Comparison of ENCODE assay signal across 26 cellular contexts in genomic region chr4:41665808-41666207, GRCh38.
"Had no signal": no experiment of that assay in that cellular context is flagged by ENCODE, and none has a peak within 500 bp of the region (broad histone marks: within the 10 kb centered on the region; RNA-seq: fewer than 3 reads in every experiment).

No MANE protein-coding gene starts in this region.

- H3K4me3 ChIP-seq: esophagus squamous epithelium, gastroesophageal sphincter, heart right ventricle had no signal

- ATAC-seq: activated CD4-positive, alpha-beta T cell treated with anti-CD3 and anti-CD28 coated beads for 36 hours; activated T-cell treated with anti-CD3 and anti-CD28 coated beads, Interleukin-2, amount 50 U/mL, for 72 hours; effector memory CD8-positive, alpha-beta T cell; gastroesophageal sphincter; heart right ventricle had no signal

- H3K4me1 ChIP-seq: esophagus squamous epithelium had no signal

- H3K9me3 ChIP-seq: esophagus squamous epithelium, gastroesophageal sphincter, heart right ventricle had no signal

- H3K36me3 ChIP-seq: brain microvascular endothelial cell had no signal

- DNase-seq: activated CD4-positive, alpha-beta memory T cell treated with anti-CD3 and anti-CD28 coated beads, Interleukin-2, amount 10 ng/mL, durations not matched to agents 7 days and 5 days; activated CD4-positive, alpha-beta T cell treated with anti-CD3 and anti-CD28 coated beads for 36 hours; activated CD4-positive, alpha-beta T cell treated with anti-CD3 and anti-CD28 coated beads, Interleukin-2, amount 10 ng/mL, durations not matched to agents 7 days and 5 days; activated CD4-positive, alpha-beta T cell treated with anti-CD3 and anti-CD28 coated beads, Interleukin-2, amount 50 U/mL, for 4 hours; activated CD4-positive, CD25-positive, alpha-beta regulatory T cell; activated CD4-positive, CD25-positive, alpha-beta regulatory T cell treated with anti-CD3 and anti-CD28 coated beads, Interleukin-2, amount 50 U/mL, for 72 hours; activated CD8-positive, alpha-beta memory T cell treated with anti-CD3 and anti-CD28 coated beads, Interleukin-2, amount 50 U/mL, for 48 hours; activated gamma-delta T cell; activated naive CD4-positive, alpha-beta T cell; activated naive CD4-positive, alpha-beta T cell treated with anti-CD3 and anti-CD28 coated beads, Interleukin-2, amount 50 U/mL, for 16 hours; activated T-cell treated with anti-CD3 and anti-CD28 coated beads for 4 hours; activated T-cell treated with anti-CD3 and anti-CD28 coated beads, Interleukin-2, amount 50 U/mL, for 24 hours; activated T-cell treated with anti-CD3 and anti-CD28 coated beads, Interleukin-2, amount 50 U/mL, for 72 hours; amniotic stem cell; anterior cingulate cortex; brain microvascular endothelial cell; caudate nucleus; cortex of kidney; dermis blood vessel endothelial cell; effector CD4-positive, alpha-beta T cell; effector memory CD8-positive, alpha-beta T cell; esophagus squamous epithelium; heart right ventricle; T-helper 2 cell had no signal

- H3K27ac ChIP-seq: brain microvascular endothelial cell, epithelial cell of prostate, esophagus squamous epithelium, gastroesophageal sphincter, heart right ventricle had no signal

- H3K27me3 ChIP-seq: brain microvascular endothelial cell, esophagus squamous epithelium, gastroesophageal sphincter, heart right ventricle had no signal
